Comparison of ENCODE assay signal across 8 cellular contexts in the genomic region with DNA sequence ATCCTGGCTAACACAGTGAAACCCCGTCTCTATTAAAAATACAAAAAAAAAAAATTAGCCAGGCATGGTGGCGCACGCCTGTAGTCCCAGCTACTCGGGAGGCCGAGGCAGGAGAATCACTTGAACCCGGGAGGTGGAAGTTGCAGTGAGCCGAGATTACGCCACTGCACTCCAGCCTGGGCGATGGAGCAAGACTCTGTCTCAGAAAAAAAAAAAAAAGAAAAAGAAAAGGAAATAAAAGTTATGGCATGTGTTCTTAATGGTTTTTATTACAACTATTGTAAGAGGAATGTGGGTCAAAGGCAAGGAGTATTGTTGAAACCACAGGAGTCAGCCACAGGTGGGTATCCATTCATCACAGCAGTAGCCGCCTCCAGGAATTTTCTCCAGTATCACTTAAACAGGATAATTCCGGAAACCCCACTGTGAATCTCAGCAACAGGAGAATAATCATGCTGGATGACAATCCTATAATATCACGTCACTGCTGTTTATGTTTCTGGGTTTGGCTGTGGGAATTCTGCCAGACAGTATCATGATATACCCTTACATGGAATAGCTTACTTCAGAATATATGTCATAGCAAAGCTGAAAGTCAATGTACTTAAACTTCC.
A peak's percentile ranks its signal among the peaks of the same experiment; 100 is the strongest.
DNase-seq lines count a peak whose midpoint lies in the region; FAIRE-seq and TF ChIP-seq lines count a peak whose summit lies in the region.
"Not testable (repeated sequence)": the region's sequence is repeated elsewhere in the genome, so short reads cannot be mapped to it uniquely, and the experiment has no call there.

No MANE protein-coding gene starts in this region.

- H2BK5ac ChIP-seq in H1 (ENCODE audit: low read depth, low read length): not testable (repeated sequence)

- not testable (repeated sequence) for H3K23me2 ChIP-seq in H1 (ENCODE audit: low read depth, low read length)

- H2AK5ac ChIP-seq in H1 (ENCODE audit: low read depth, low read length): not testable (repeated sequence)

- not testable (repeated sequence) for TF ChIP-seq RAD21 in H1 (IDR thresholded peaks at IDR 0.05 in 1 of 2, conservative IDR thresholded peaks at IDR 0.05 in 1 of 2; ENCODE audit: low read depth in 2 of 2, low read length in 2 of 2)

- H2AFZ ChIP-seq in H1 (ENCODE audit: low read length); osteoblast (ENCODE audit: low read length): not testable (repeated sequence)

- H3K4me3 ChIP-seq in AG04450 (ENCODE audit: low read depth, low read length); H7 (ENCODE audit: insufficient read depth, low read depth, low read length); MG63; H1 (ENCODE audit: extremely low read depth in 1 of 4, insufficient read depth in 2 of 4, low read depth in 3 of 4, low read length in 4 of 4); osteoblast (ENCODE audit: insufficient read depth, low read length): not testable (repeated sequence)
- H3K4me3 ChIP-seq in iPS-20b (ENCODE audit: low read length): peak overlapping the region; percentile 16; the same call in 1 of the 2 replicates

- H2BK15ac ChIP-seq in H1 (ENCODE audit: low read length): not testable (repeated sequence)

- TF ChIP-seq EP300 in H1 (IDR thresholded peaks at IDR 0.05; ENCODE audit: borderline replicate concordance in 1 of 2, low read depth in 2 of 2, low read length in 2 of 2): peak in 1 of 2 experiments; percentile 97; a peak in 2 of 3 replicates

- not testable (repeated sequence) for H3K79me2 ChIP-seq in H1 (ENCODE audit: control insufficient read depth in 1 of 2, insufficient read depth in 2 of 2, low read length in 2 of 2); osteoblast (ENCODE audit: insufficient read depth, low read length)

- not testable (repeated sequence) for H3K23ac ChIP-seq in H1 (ENCODE audit: insufficient read length)

- H4K5ac ChIP-seq in H1 (ENCODE audit: insufficient read length, low read depth, low read length): not testable (repeated sequence)

- H2BK12ac ChIP-seq in H1 (ENCODE audit: low read depth, low read length): not testable (repeated sequence)

- CTCF ChIA-PET in AG04450 (lab: Charles Lee) (interaction anchor here (1.2 kb wide), 1 partner anchor 110 kb away, joined by 3 read pairs; no protein-coding TSS in a partner anchor), H1 (lab: Charles Lee; ENCODE audit: partially characterized antibody) (interaction anchor here (0.6 to 4.0 kb wide), 11 partner anchors 9 to 109 kb away, joined by 3 to 21 read pairs (median 5); no protein-coding TSS in a partner anchor)

- H4K8ac ChIP-seq in H1 (ENCODE audit: extremely low read depth, insufficient read depth, low read length): not testable (repeated sequence)

- not testable (repeated sequence) for H3K56ac ChIP-seq in H1 (replicated peaks; ENCODE audit: insufficient read length, low read depth, low read length)

- not testable (repeated sequence) for H3K27ac ChIP-seq in AG04450 (ENCODE audit: low read depth, low read length); H1 (ENCODE audit: low read depth, low read length); iPS-20b (ENCODE audit: low read length); osteoblast (ENCODE audit: low read depth, low read length)

- H4K20me1 ChIP-seq in H1 (replicated peaks in 1 of 2; ENCODE audit: control insufficient read depth in 1 of 2, insufficient read depth in 2 of 2, low read length in 2 of 2); osteoblast (ENCODE audit: insufficient read depth, low read length): not testable (repeated sequence)

- H3K4me1 ChIP-seq in H1 (replicated peaks in 1 of 4; ENCODE audit: control insufficient read depth in 3 of 4, insufficient read depth in 4 of 4, low read length in 3 of 4) (peaks cover 0 to 10% (median 5%) of the 10 kb centered on the region in 4 experiments; a peak in 5 of 7 replicates), iPS-20b (ENCODE audit: insufficient read depth, low read length) (peaks cover 17% of the 10 kb centered on the region; the same call in 1 of the 2 replicates)
- not testable (repeated sequence) for H3K4me1 ChIP-seq in osteoblast (ENCODE audit: insufficient read depth, low read length)

- not testable (repeated sequence) for H4K91ac ChIP-seq in H1 (replicated peaks; ENCODE audit: insufficient read length, low read length)

- TF ChIP-seq POLR2A in H1 (IDR thresholded peaks at IDR 0.05; ENCODE audit: control extremely low read depth in 1 of 2, low read depth in 2 of 2, low read length in 2 of 2): not testable (repeated sequence)

- H2BK120ac ChIP-seq in H1 (replicated peaks; ENCODE audit: low read depth, low read length): not testable (repeated sequence)

- not testable (repeated sequence) for H3K27me3 ChIP-seq in AG04450 (ENCODE audit: control insufficient read depth, insufficient read depth, low read length); H7 (ENCODE audit: control insufficient read depth, insufficient read depth, low read length); MG63; H1 (replicated peaks in 1 of 4; ENCODE audit: control insufficient read depth in 3 of 4, extremely low read depth in 1 of 4, insufficient read depth in 3 of 4, low read length in 3 of 4); iPS-20b (ENCODE audit: insufficient read depth, low read length); osteoblast (ENCODE audit: insufficient read depth, low read length)

- H3K4me2 ChIP-seq in H1 (ENCODE audit: insufficient read depth in 1 of 2, low read depth in 2 of 2, low read length in 2 of 2): 0 out of 4 replicates have a peak overlapping the region, but pooled peaks of 1 of the 2 experiments have one; percentile 34
- not testable (repeated sequence) for H3K4me2 ChIP-seq in osteoblast (ENCODE audit: insufficient read depth, low read length)

- not testable (repeated sequence) for H2BK20ac ChIP-seq in H1 (ENCODE audit: low read length)

- not testable (repeated sequence) for H3K9ac ChIP-seq in H1 (replicated peaks in 1 of 4; ENCODE audit: extremely low read depth in 1 of 4, low read depth in 3 of 4, low read length in 3 of 4); iPS-20b (ENCODE audit: low read depth, low read length)

- H3K14ac ChIP-seq in H1 (ENCODE audit: insufficient read length): not testable (repeated sequence)

- not testable (repeated sequence) for H3K9me3 ChIP-seq in AG04450 (ENCODE audit: control insufficient read depth, insufficient read depth, low read length); MG63; H1 (ENCODE audit: insufficient read depth in 2 of 2, low read depth in 1 of 2, low read length in 1 of 2); iPS-20b (ENCODE audit: insufficient read depth, low read depth, low read length); osteoblast (ENCODE audit: low read depth, low read length)

- not testable (repeated sequence) for H3K79me1 ChIP-seq in H1 (ENCODE audit: low read depth, low read length)

- H3K36me3 ChIP-seq in H7 (replicated peaks; ENCODE audit: control insufficient read depth, insufficient read depth, low read length); MG63; H1 (ENCODE audit: control insufficient read depth in 2 of 4, insufficient read depth in 4 of 4, low read length in 3 of 4); iPS-20b (ENCODE audit: insufficient read depth, low read depth, low read length); osteoblast (ENCODE audit: insufficient read depth, low read length): not testable (repeated sequence)

- POLR2A ChIA-PET in AG04450 (lab: Yijun Ruan, JAX): interaction anchor here (0.7 kb wide), 1 partner anchor 16 kb away, joined by 5 read pairs; no protein-coding TSS in a partner anchor
- POLR2A ChIA-PET in H1 (lab: Charles Lee; ENCODE audit: partially characterized antibody): not testable (repeated sequence)

- DNase-seq in AG04450 (ENCODE audit: low read depth, low spot score) (peak; percentile 7), H7 (peak; percentile 31), MG63 (peak; percentile 0), RCC 7860 (ENCODE audit: low spot score) (peak; percentile 56), astrocyte of the hippocampus (ENCODE audit: low read depth, low spot score) (peak; percentile 67), osteoblast (ENCODE audit: insufficient read length, low spot score, missing footprints) (peak; percentile 21)
- not testable (repeated sequence) for DNase-seq in H1 (ENCODE audit: low read depth in 1 of 2, low spot score in 2 of 2)

- not testable (repeated sequence) for FAIRE-seq in RCC 7860 (lab: Jason Lieb, UNC)
- FAIRE-seq in H1 (lab: Jason Lieb, UNC): peak; percentile 92

- TF ChIP-seq CTCF in AG04450 (IDR thresholded peaks at IDR 0.05; ENCODE audit: low read depth, low read length); H1 (IDR thresholded peaks at IDR 0.05; ENCODE audit: control extremely low read depth in 1 of 3, insufficient read depth in 1 of 3, low read depth in 1 of 3, low read length in 3 of 3); osteoblast (IDR thresholded peaks at IDR 0.05; ENCODE audit: extremely low read depth, low read depth, low read length): not testable (repeated sequence)

- H3K4ac ChIP-seq in H1 (replicated peaks; ENCODE audit: insufficient read length, low read depth, low read length): not testable (repeated sequence)

- not testable (repeated sequence) for H3K18ac ChIP-seq in H1 (ENCODE audit: extremely low read depth, low read length)

- 73% methylated on average over 9 of the region's 12 CpGs; no CpG with 5 or more reads in 1 of the 2 experiments for WGBS in H1 (ENCODE audit: extremely low coverage in 1 of 2, insufficient coverage in 1 of 2, insufficient read length in 1 of 2, insufficient replicate concordance in 2 of 2, low coverage in 1 of 2, low lambda C conversion rate in 2 of 2, missing lambda C conversion rate in 1 of 2), 2 experiments

TF ChIP-seq in H1, 55 proteins besides CTCF, POLR2A, EP300 and RAD21 (continues in another document):
- TF ChIP-seq, protein P1, sequence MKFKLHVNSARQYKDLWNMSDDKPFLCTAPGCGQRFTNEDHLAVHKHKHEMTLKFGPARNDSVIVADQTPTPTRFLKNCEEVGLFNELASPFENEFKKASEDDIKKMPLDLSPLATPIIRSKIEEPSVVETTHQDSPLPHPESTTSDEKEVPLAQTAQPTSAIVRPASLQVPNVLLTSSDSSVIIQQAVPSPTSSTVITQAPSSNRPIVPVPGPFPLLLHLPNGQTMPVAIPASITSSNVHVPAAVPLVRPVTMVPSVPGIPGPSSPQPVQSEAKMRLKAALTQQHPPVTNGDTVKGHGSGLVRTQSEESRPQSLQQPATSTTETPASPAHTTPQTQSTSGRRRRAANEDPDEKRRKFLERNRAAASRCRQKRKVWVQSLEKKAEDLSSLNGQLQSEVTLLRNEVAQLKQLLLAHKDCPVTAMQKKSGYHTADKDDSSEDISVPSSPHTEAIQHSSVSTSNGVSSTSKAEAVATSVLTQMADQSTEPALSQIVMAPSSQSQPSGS (IDR thresholded peaks at IDR 0.05; ENCODE audit: low read length): peak; percentile 47; the same call in 1 of the 2 replicates
